In genomic region chr7:77703669-77704068, GRCh38 we compare ENCODE assay signal across 7 cellular contexts. TPM values are rescaled to one million over a fixed set of nuclear protein-coding genes. Genes with fewer than 3 reads are reported as not detected.
DNase-seq lines count a peak whose midpoint lies in the region; ATAC-seq, FAIRE-seq and TF ChIP-seq lines count a peak whose summit lies in the region.
"Not testable (repeated sequence)": the region's sequence is repeated elsewhere in the genome, so short reads cannot be mapped to it uniquely, and the experiment has no call there.

No MANE protein-coding gene starts in this region.

- peaks cover 93% of the 10 kb centered on the region for H3K79me2 ChIP-seq in HepG2 (ENCODE audit: insufficient read depth, low read length)

- not testable (repeated sequence) for BruUV-seq in HepG2 (replicated peaks; lab: Mats Ljungman, UMichigan)

- in situ Hi-C loops in HepG2 (cut with HindIII; ENCODE audit: extremely low pct_ligation_motif_present, low pct_unique_long_range_greater_than_20kb): not testable (repeated sequence)

- not testable (repeated sequence) for H3K27ac ChIP-seq in CD4-positive, CD25-positive, alpha-beta regulatory T cell (ENCODE audit: insufficient read depth, low read length, poor library complexity, severe bottlenecking); HEK293 (ENCODE audit: extremely low read depth, low read depth, low read length); HepG2 (ENCODE audit: extremely low read length, insufficient read depth, low read length)
- peak overlapping the region; percentile 13 for H3K27ac ChIP-seq in neutrophil

- H3K9me3 Mint-ChIP-seq in CD4-positive, CD25-positive, alpha-beta regulatory T cell; WTC11; effector memory CD8-positive, alpha-beta T cell: not testable (repeated sequence)

- not testable (repeated sequence) for TF ChIP-seq EP300 in HepG2 (IDR thresholded peaks at IDR 0.05; ENCODE audit: low read depth in 2 of 2, low read length in 2 of 2); HepG2 (CRISPR knock-in tag; IDR thresholded peaks at IDR 0.05; ENCODE audit: borderline replicate concordance)

- POLR2A ChIA-PET in HEK293 (lab: Yijun Ruan, JAX); WTC11 (lab: Charles Lee): not testable (repeated sequence)
- POLR2A ChIA-PET in HepG2 (lab: Yijun Ruan, JAX): interaction anchor here (0.5 to 0.9 kb wide), 2 partner anchors 10 to 29 kb away, joined by 3 read pairs; no protein-coding TSS in a partner anchor

- not testable (repeated sequence) for H3K27me3 Mint-ChIP-seq in CD4-positive, CD25-positive, alpha-beta regulatory T cell; WTC11 (ENCODE audit: low read depth); effector memory CD8-positive, alpha-beta T cell

- not testable (repeated sequence) for FAIRE-seq in HepG2 (lab: Jason Lieb, UNC)

- peaks cover 23 to 85% (median 62%) of the 10 kb centered on the region in 4 donors for H3K4me1 Mint-ChIP-seq in CD4-positive, CD25-positive, alpha-beta regulatory T cell
- H3K4me1 Mint-ChIP-seq in WTC11: peaks cover 25% of the 10 kb centered on the region
- peaks cover 39 to 49% of the 10 kb centered on the region in 2 donors for H3K4me1 Mint-ChIP-seq in effector memory CD8-positive, alpha-beta T cell (ENCODE audit: low read depth in 2 of 2)

- H3K4me3 Mint-ChIP-seq in CD4-positive, CD25-positive, alpha-beta regulatory T cell: peak overlapping the region in 2 of 4 donors; percentile 21 to 33
- not testable (repeated sequence) for H3K4me3 Mint-ChIP-seq in WTC11
- H3K4me3 Mint-ChIP-seq in effector memory CD8-positive, alpha-beta T cell: peak overlapping the region; percentile 29 to 33

- not testable (repeated sequence) for H2AFZ ChIP-seq in HepG2 (ENCODE audit: low read length)

- not testable (repeated sequence) for H3K9ac ChIP-seq in HepG2 (ENCODE audit: insufficient read depth, low read depth, low read length)

- TF ChIP-seq POLR2A in HepG2 (IDR thresholded peaks at IDR 0.05; ENCODE audit: insufficient read depth in 1 of 2, low read depth in 2 of 2, low read length in 2 of 2): not testable (repeated sequence)

- not testable (repeated sequence) for ATAC-seq in CD4-positive, CD25-positive, alpha-beta regulatory T cell (ENCODE audit: low read depth in 2 of 2); WTC11; effector memory CD8-positive, alpha-beta T cell (replicated peaks)
- ATAC-seq in left colon: peak; percentile 37
- peak; percentile 69 for ATAC-seq in HepG2

- WGBS in HepG2 (ENCODE audit: low lambda C conversion rate): 77% methylated on average over 9 of the region's 9 CpGs

- H3K4me2 ChIP-seq in HepG2 (ENCODE audit: low read depth, low read length): not testable (repeated sequence)

- peak overlapping the region; percentile 5 for H3K4me3 ChIP-seq in CD4-positive, CD25-positive, alpha-beta regulatory T cell (ENCODE audit: low read depth, low read length)
- not testable (repeated sequence) for H3K4me3 ChIP-seq in HEK293 (ENCODE audit: low read depth, low read length); HepG2 (replicated peaks in 1 of 3; ENCODE audit: insufficient read depth in 1 of 3, low read depth in 2 of 3, low read length in 3 of 3); neutrophil (ENCODE audit: low read depth in 1 of 2, low read length in 1 of 2)

- DNase-seq in CD4-positive, CD25-positive, alpha-beta regulatory T cell; WTC11 (ENCODE audit: low spot score); effector memory CD8-positive, alpha-beta T cell; left colon: not testable (repeated sequence)
- DNase-seq in HepG2 (ENCODE audit: low spot score): peak; percentile 41

- H3K36me3 ChIP-seq in CD4-positive, CD25-positive, alpha-beta regulatory T cell (ENCODE audit: control insufficient read depth, insufficient read depth, low read length): peaks cover 18% of the 10 kb centered on the region
- H3K36me3 ChIP-seq in HEK293 (ENCODE audit: control insufficient read depth in 2 of 2, insufficient read depth in 1 of 2, low read length in 2 of 2): peaks cover 0 to 12% of the 10 kb centered on the region in 2 experiments; a peak in 2 of 3 replicates
- peaks cover 0 to 20% of the 10 kb centered on the region in 2 experiments; a peak in 2 of 5 replicates for H3K36me3 ChIP-seq in HepG2 (replicated peaks in 1 of 2; ENCODE audit: control insufficient read depth in 1 of 2, insufficient read depth in 2 of 2, low read length in 2 of 2)
- H3K36me3 ChIP-seq in neutrophil: peaks cover 13% of the 10 kb centered on the region

- not testable (repeated sequence) for H3K27me3 ChIP-seq in CD4-positive, CD25-positive, alpha-beta regulatory T cell (ENCODE audit: control insufficient read depth, insufficient read depth, low read length); HepG2 (ENCODE audit: control insufficient read depth in 1 of 2, insufficient read depth in 2 of 2, low read length in 2 of 2); neutrophil

- peaks cover 12% of the 10 kb centered on the region for H3K36me3 Mint-ChIP-seq in CD4-positive, CD25-positive, alpha-beta regulatory T cell
- not testable (repeated sequence) for H3K36me3 Mint-ChIP-seq in WTC11
- peaks cover 29% of the 10 kb centered on the region for H3K36me3 Mint-ChIP-seq in effector memory CD8-positive, alpha-beta T cell (ENCODE audit: insufficient read depth)

- peaks cover 65% of the 10 kb centered on the region for H3K4me1 ChIP-seq in CD4-positive, CD25-positive, alpha-beta regulatory T cell (ENCODE audit: control insufficient read depth, insufficient read depth, low read length, poor library complexity, severe bottlenecking)
- H3K4me1 ChIP-seq in HEK293 (ENCODE audit: control insufficient read depth, insufficient read depth, low read length): not testable (repeated sequence)
- H3K4me1 ChIP-seq in HepG2 (ENCODE audit: insufficient read depth, low read length) (peaks cover 47% of the 10 kb centered on the region), neutrophil (ENCODE audit: control insufficient read depth in 1 of 2, insufficient read depth in 1 of 2, low read depth in 1 of 2, low read length in 1 of 2) (peaks cover 15 to 20% of the 10 kb centered on the region in 2 experiments)

- TF ChIP-seq CTCF in HEK293 (tag by site-specific recombination; IDR thresholded peaks at IDR 0.05); WTC11 (IDR thresholded peaks at IDR 0.05); HepG2 (CRISPR knock-in tag; IDR thresholded peaks at IDR 0.05); neutrophil (IDR thresholded peaks at IDR 0.05): not testable (repeated sequence)

- H3K27ac Mint-ChIP-seq in CD4-positive, CD25-positive, alpha-beta regulatory T cell: peak overlapping the region in 1 of 3 donors; percentile 47
- H3K27ac Mint-ChIP-seq in WTC11; effector memory CD8-positive, alpha-beta T cell: not testable (repeated sequence)

- H4K20me1 ChIP-seq in HepG2 (ENCODE audit: insufficient read depth, low read length): peaks cover 23% of the 10 kb centered on the region

- H3K9me3 ChIP-seq in CD4-positive, CD25-positive, alpha-beta regulatory T cell (ENCODE audit: control insufficient read depth in 2 of 2, low read length in 2 of 2); HEK293 (ENCODE audit: control insufficient read depth, insufficient read depth, low read depth, low read length); HepG2 (ENCODE audit: low read length); neutrophil: not testable (repeated sequence)

- intact Hi-C loops in left colon (cut with DNase I, micrococcal nuclease); HepG2 (cut with micrococcal nuclease; ENCODE audit: unreplicated experiment): not testable (repeated sequence)

- not testable (repeated sequence) for TF ChIP-seq RAD21 in HepG2 (CRISPR knock-in tag; IDR thresholded peaks at IDR 0.05)

- CTCF ChIA-PET in HEK293 (lab: Yijun Ruan, JAX): interaction anchor here (2.3 kb wide), 1 partner anchor 56 kb away, joined by 6 read pairs; no protein-coding TSS in a partner anchor
- CTCF ChIA-PET in WTC11 (lab: Charles Lee): interaction anchor here (0.6 to 1.1 kb wide), 5 partner anchors 11 to 52 kb away, joined by 3 to 5 read pairs (median 4); no protein-coding TSS in a partner anchor
- CTCF ChIA-PET in HepG2 (lab: Yijun Ruan, JAX; ENCODE audit: low intra/inter-chr PET ratio, low total read pairs): not testable (repeated sequence)

RNA-seq across cellular contexts. Expression of gene RSBN1L, which starts 7.4 kb away (rescaled TPM):
- 31.8 TPM for total RNA-seq in CD4-positive, CD25-positive, alpha-beta regulatory T cell
- 1 to 10 TPM; 7.3 to 9.8 (median 8.0) TPM for polyA plus RNA-seq in CD4-positive, CD25-positive, alpha-beta regulatory T cell
- total RNA-seq in WTC11 (2021): 14.6 to 17.0 TPM (median 16.8 TPM) in 3 replicates
- total RNA-seq in left colon: 10 to 100 TPM; 20.8 to 22.5 TPM
- total RNA-seq in HepG2 (2016; rRNA removed; fragmentation: Illumina TruSeq; extraction: Trizol): 21.3 and 25.9 TPM in 2 replicates
- 15.6 and 19.7 TPM in 2 replicates for total RNA-seq in HepG2 (2016; cell fraction: cytosol; rRNA removed; fragmentation: Illumina TruSeq; extraction: Trizol; ENCODE audit: low read depth)
- total RNA-seq in HepG2 (2016; cell fraction: insoluble cytoplasmic fraction; rRNA removed; fragmentation: Illumina TruSeq; extraction: Trizol): 18.9 and 19.6 TPM in 2 replicates
- total RNA-seq in HepG2 (2016; cell fraction: membrane; rRNA removed; fragmentation: Illumina TruSeq; extraction: Trizol): 10.7 and 11.3 TPM in 2 replicates
- 13.9 and 15.9 TPM in 2 replicates for total RNA-seq in HepG2 (2016; cell fraction: nucleus; rRNA removed; fragmentation: Illumina TruSeq; extraction: Trizol)
- 7.7 and 7.9 TPM in 2 replicates for polyA plus RNA-seq in HepG2 (2011; rRNA removed)
- 3.0 and 4.2 TPM in 2 replicates for polyA plus RNA-seq in HepG2 (2011; cell fraction: cytosol; rRNA removed)
- 5.1 and 6.1 TPM in 2 replicates for polyA plus RNA-seq in HepG2 (2011; cell fraction: nucleus; rRNA removed)
- 11.0 and 12.9 TPM in 2 replicates for polyA plus RNA-seq in HepG2 (2012)
- 0.66 and 0.77 TPM in 2 replicates for polyA plus RNA-seq in HepG2 (2016; cell fraction: cytosol; fragmentation: Illumina TruSeq; extraction: Trizol; ENCODE audit: low read depth)
- polyA plus RNA-seq in HepG2 (2016; cell fraction: insoluble cytoplasmic fraction; fragmentation: Illumina TruSeq; extraction: Trizol; ENCODE audit: low read depth): 12.8 and 15.4 TPM in 2 replicates
- 1.9 TPM in 2 replicates for polyA plus RNA-seq in HepG2 (2016; cell fraction: membrane; fragmentation: Illumina TruSeq; extraction: Trizol; ENCODE audit: low read depth)
- 16.3 and 17.5 TPM in 2 replicates for polyA plus RNA-seq in HepG2 (2016; cell fraction: nucleus; fragmentation: Illumina TruSeq; extraction: Trizol; ENCODE audit: insufficient read depth, low read depth)
- 7.7 and 8.4 TPM in 2 replicates for polyA minus RNA-seq in HepG2 (2011; rRNA and poly(A)+ RNA removed; ENCODE audit: low replicate concordance)
- polyA minus RNA-seq in HepG2 (2011; cell fraction: cytosol; rRNA and poly(A)+ RNA removed): 14.1 and 20.3 TPM in 2 replicates
- 18.3 and 23.4 TPM in 2 replicates for polyA minus RNA-seq in HepG2 (2011; cell fraction: nucleus; rRNA and poly(A)+ RNA removed)
